20 cellular contexts compared by ENCODE assay signal in genomic region chr1:37951783-37952624, GRCh38. TPM values are rescaled to one million over a fixed set of nuclear protein-coding genes. Genes with fewer than 3 reads are reported as not detected.
A peak's percentile ranks its signal among the peaks of the same experiment; 100 is the strongest.
DNase-seq lines count a peak whose midpoint lies in the region; ATAC-seq, FAIRE-seq and TF ChIP-seq lines count a peak whose summit lies in the region.
"Had no signal": no experiment of that assay in that cellular context is flagged by ENCODE, and none has a peak within 500 bp of the region (broad histone marks: within the 10 kb centered on the region; RNA-seq: fewer than 3 reads in every experiment).

No MANE protein-coding gene starts in this region.

- TF ChIP-seq CTCF in HEK293 (tag by site-specific recombination; IDR thresholded peaks at IDR 0.05) (no peak), K562 (IDR thresholded peaks at IDR 0.05 in 2 of 3, conservative IDR thresholded peaks at IDR 0.05 in 1 of 3; ENCODE audit: insufficient read depth in 2 of 3, low read depth in 1 of 3, low read length in 3 of 3) (no peak)

- peaks cover 1 to 2% of the 10 kb centered on the region in 2 donors for H3K36me3 Mint-ChIP-seq in activated T-cell treated with anti-CD3 and anti-CD28 coated beads, Interleukin-2, amount 50 U/mL, for 72 hours (ENCODE audit: insufficient read depth in 2 of 2)
- peaks cover 7% of the 10 kb centered on the region for H3K36me3 Mint-ChIP-seq in stimulated activated memory B cell treated with anti-CD40 and anti-IgM and Interleukin-4, amounts not matched to agents 10 μg/mL and 1 μg/mL and 100 μg/mL, for 72 hours

- H3K4me2 ChIP-seq in K562 (ENCODE audit: insufficient read depth, low read length), result no peak overlapping the region
- H3K4me2 ChIP-seq: A549, SK-N-SH had no signal

- H3K4me3 Mint-ChIP-seq in activated T-cell treated with anti-CD3 and anti-CD28 coated beads, Interleukin-2, amount 50 U/mL, for 72 hours, result no peak overlapping the region
- H3K4me3 Mint-ChIP-seq in stimulated activated memory B cell treated with anti-CD40 and anti-IgM and Interleukin-4, amounts not matched to agents 10 μg/mL and 1 μg/mL and 100 μg/mL, for 72 hours, result no peak overlapping the region
- H3K4me3 Mint-ChIP-seq: H9 had no signal

- no peaks in the 10 kb centered on the region for H3K27me3 Mint-ChIP-seq in activated T-cell treated with anti-CD3 and anti-CD28 coated beads, Interleukin-2, amount 50 U/mL, for 72 hours (ENCODE audit: low read depth)
- no peaks in the 10 kb centered on the region for H3K27me3 Mint-ChIP-seq in stimulated activated memory B cell treated with anti-CD40 and anti-IgM and Interleukin-4, amounts not matched to agents 10 μg/mL and 1 μg/mL and 100 μg/mL, for 72 hours

- POLR2A ChIA-PET in HEK293 (lab: Yijun Ruan, JAX) (interaction anchor here (4.1 kb wide), 1 partner anchor 20 kb away, joined by 16 read pairs; no protein-coding TSS in a partner anchor), K562 (lab: Yijun Ruan, JAX) (interaction anchor here (1.1 kb wide), 1 partner anchor 16 kb away, joined by 3 read pairs; no protein-coding TSS in a partner anchor)

- no peaks in the 10 kb centered on the region for H3K79me2 ChIP-seq in K562 (ENCODE audit: control insufficient read depth, insufficient read depth, low read length)

- no peak overlapping the region for H3K27ac ChIP-seq in HEK293 (ENCODE audit: extremely low read depth, low read depth, low read length)
- no peak overlapping the region for H3K27ac ChIP-seq in K562 (ENCODE audit: extremely low read depth, low read depth, low read length)
- H3K27ac ChIP-seq: A549, C4-2B had no signal

- no peak overlapping the region for H3K27ac Mint-ChIP-seq in activated T-cell treated with anti-CD3 and anti-CD28 coated beads, Interleukin-2, amount 50 U/mL, for 72 hours
- H3K27ac Mint-ChIP-seq in stimulated activated memory B cell treated with anti-CD40 and anti-IgM and Interleukin-4, amounts not matched to agents 10 μg/mL and 1 μg/mL and 100 μg/mL, for 72 hours, result peak overlapping the region; percentile 74

- FAIRE-seq in K562 (lab: Jason Lieb, UNC), result no peak
- FAIRE-seq: A549 had no signal

- no peak for TF ChIP-seq EP300 in K562 (IDR thresholded peaks at IDR 0.05; ENCODE audit: low read length)

- TF ChIP-seq RAD21 in K562 (CRISPR knock-in tag; conservative IDR thresholded peaks at IDR 0.05 in 1 of 2, IDR thresholded peaks at IDR 0.05 in 1 of 2), result no peak

- no peaks in the 10 kb centered on the region for H3K9me3 ChIP-seq in HEK293 (ENCODE audit: control insufficient read depth, insufficient read depth, low read depth, low read length)
- no peaks in the 10 kb centered on the region for H3K9me3 ChIP-seq in K562 (replicated peaks; ENCODE audit: control insufficient read depth, insufficient read depth, low read depth, low read length)
- H3K9me3 ChIP-seq: A549, SK-N-SH had no signal

- H2AFZ ChIP-seq in K562 (ENCODE audit: low read depth, low read length), result no peak overlapping the region

- peak; percentile 26 to 36 for ATAC-seq in activated T-cell treated with anti-CD3 and anti-CD28 coated beads, Interleukin-2, amount 50 U/mL, for 72 hours (replicated peaks in 1 of 2)
- no peak for ATAC-seq in K562
- peak; percentile 60 for ATAC-seq in stimulated activated memory B cell treated with anti-CD40 and anti-IgM and Interleukin-4, amounts not matched to agents 10 μg/mL and 1 μg/mL and 100 μg/mL, for 72 hours
- ATAC-seq: A549 had no signal

- 0 out of 4 replicates have a peak overlapping the region, but pooled peaks of 1 of the 2 experiments have one; percentile 6 for H3K9ac ChIP-seq in K562 (ENCODE audit: insufficient read depth in 1 of 2, low read depth in 2 of 2, low read length in 2 of 2)
- H3K9ac ChIP-seq: SK-N-SH had no signal

- DNase-seq in activated T-cell treated with anti-CD3 and anti-CD28 coated beads, Interleukin-2, amount 50 U/mL, for 72 hours, result no peak
- DNase-seq in activated T-cell treated with anti-CD3 and anti-CD28 coated beads, Interleukin-2, amount 50 U/mL, for 48 hours, result no peak
- no peak for DNase-seq in K562 (ENCODE audit: extremely low read depth in 1 of 4, low spot score in 3 of 4)
- no peak for DNase-seq in NCI-H2196 treated with DMSO at 0.1 percent for 48 hours (lab: John Stamatoyannopoulos, UW; ENCODE audit: unreplicated experiment)
- DNase-seq in GM03348 (ENCODE audit: low spot score), result no peak
- DNase-seq in Ammon's horn (ENCODE audit: low spot score), result no peak
- DNase-seq: COR-L47, DMS 273 treated with DMSO at 0.1 percent for 48 hours, DND-41, H9, KBM-7, NCI-H1105, NCI-H2081 treated with DMSO at 0.1 percent for 48 hours, OCI-M1, SHP77 treated with DMSO at 0.1 percent for 48 hours, SK-N-SH had no signal

- H3K4me3 ChIP-seq in HEK293 (ENCODE audit: low read depth, low read length) (no peak overlapping the region), K562 (no peak overlapping the region)
- H3K4me3 ChIP-seq: A549 had no signal

- no peak for TF ChIP-seq POLR2A in K562 (conservative IDR thresholded peaks at IDR 0.05)

- H4K20me1 ChIP-seq in K562 (replicated peaks; ENCODE audit: control insufficient read depth, insufficient read depth, low read length), result 0 out of 2 replicates have a peak, but pooled peaks cover 3% of the 10 kb centered on the region

- no peaks in the 10 kb centered on the region for H3K9me1 ChIP-seq in K562 (ENCODE audit: control insufficient read depth, insufficient read depth, low read length)

- CTCF ChIA-PET in HEK293 (lab: Yijun Ruan, JAX), result interaction anchor here (1.9 kb wide), 1 partner anchor 16 kb away, joined by 6 read pairs; no protein-coding TSS in a partner anchor
- CTCF ChIA-PET in K562 (lab: Yijun Ruan, JAX; ENCODE audit: low intra/inter-chr PET ratio), result no interaction called here

- no peaks in the 10 kb centered on the region for H3K27me3 ChIP-seq in K562 (ENCODE audit: control insufficient read depth in 2 of 2, insufficient read depth in 2 of 2, low read length in 2 of 2)

- H3K36me3 ChIP-seq in HEK293 (ENCODE audit: control insufficient read depth in 2 of 2, insufficient read depth in 1 of 2, low read length in 2 of 2) (peaks cover 3 to 12% of the 10 kb centered on the region in 2 experiments; a peak in 2 of 3 replicates), K562 (ENCODE audit: control insufficient read depth, insufficient read depth, low read length) (peaks cover 2% of the 10 kb centered on the region; the same call in 2 of the 3 replicates)

- peaks cover 23% of the 10 kb centered on the region for H3K4me1 Mint-ChIP-seq in activated T-cell treated with anti-CD3 and anti-CD28 coated beads, Interleukin-2, amount 50 U/mL, for 72 hours (ENCODE audit: low read depth)
- H3K4me1 Mint-ChIP-seq in stimulated activated memory B cell treated with anti-CD40 and anti-IgM and Interleukin-4, amounts not matched to agents 10 μg/mL and 1 μg/mL and 100 μg/mL, for 72 hours, result peaks cover 44% of the 10 kb centered on the region

- H3K9me3 Mint-ChIP-seq in activated T-cell treated with anti-CD3 and anti-CD28 coated beads, Interleukin-2, amount 50 U/mL, for 72 hours, result no peaks in the 10 kb centered on the region
- no peaks in the 10 kb centered on the region for H3K9me3 Mint-ChIP-seq in stimulated activated memory B cell treated with anti-CD40 and anti-IgM and Interleukin-4, amounts not matched to agents 10 μg/mL and 1 μg/mL and 100 μg/mL, for 72 hours
- H3K9me3 Mint-ChIP-seq: H9 had no signal

- intact Hi-C loops in K562 (cut with micrococcal nuclease), result no loop called here

- 45% methylated on average over 4 of the region's 4 CpGs for WGBS in K562 (ENCODE audit: insufficient coverage, low coverage, missing lambda C conversion rate)

- no peaks in the 10 kb centered on the region for H3K4me1 ChIP-seq in HEK293 (ENCODE audit: control insufficient read depth, insufficient read depth, low read length)
- H3K4me1 ChIP-seq in K562 (replicated peaks in 1 of 2; ENCODE audit: control insufficient read depth in 2 of 2, insufficient read depth in 2 of 2, low read length in 2 of 2), result peaks cover 5 to 10% of the 10 kb centered on the region in 2 experiments; a peak in 3 of 5 replicates

- BruUV-seq in K562 (replicated peaks; lab: Mats Ljungman, UMichigan), result no TSS peak

- in situ Hi-C loops in K562 (cut with MboI), result no loop called here

RNA-seq across cellular contexts. Expression of gene INPP5B, which starts 5.2 kb away (rescaled TPM):
- total RNA-seq in activated T-cell treated with anti-CD3 and anti-CD28 coated beads, Interleukin-2, amount 50 U/mL, for 72 hours, result 10 to 100 TPM; 44.7 to 53.6 TPM
- total RNA-seq in K562 (2011; cell fraction: chromatin; rRNA removed; ENCODE audit: low replicate concordance), result 143 and 150 TPM in 2 replicates
- total RNA-seq in K562 (2011; cell fraction: nucleolus; rRNA removed), result 71.7 and 79.2 TPM in 2 replicates
- 90.1 and 108 TPM in 2 replicates for total RNA-seq in K562 (2011; cell fraction: nucleoplasm; rRNA removed)
- total RNA-seq in K562 (2014; rRNA removed), result 25.2 and 33.7 TPM in 2 replicates
- 26.3 and 27.9 TPM in 2 replicates for total RNA-seq in K562 (2014; rRNA removed; fragmentation: Illumina TruSeq; extraction: Trizol)
- total RNA-seq in K562 (2015; rRNA removed; fragmentation: Illumina TruSeq; extraction: Trizol), result 22.2 and 23.6 TPM in 2 replicates
- 27.8 and 28.7 TPM in 2 replicates for total RNA-seq in K562 (2021)
- 20.9 and 27.8 TPM in 2 replicates for polyA plus RNA-seq in K562 (2011; rRNA removed)
- polyA plus RNA-seq in K562 (2011; cell fraction: cytosol; rRNA removed), result 13.6 and 20.1 TPM in 2 replicates
- polyA plus RNA-seq in K562 (2011; cell fraction: nucleus; rRNA removed), result 33.3 and 37.6 TPM in 2 replicates
- 10.8 and 18.4 TPM in 2 replicates for polyA plus RNA-seq in K562 (2012)
- 19.7 and 19.8 TPM in 2 replicates for polyA plus RNA-seq in K562 (2014; fragmentation: Illumina TruSeq; extraction: Trizol)
- polyA plus RNA-seq in K562 (2014; fragmentation: Nextera tagmentation; extraction: Ambion mirVana), result 10 to 100 TPM; 14.1 to 16.5 TPM
- polyA plus RNA-seq in K562 (2014; rRNA removed), result 18.5 and 20.9 TPM in 2 replicates
- 43.4 and 44.7 TPM in 2 replicates for polyA minus RNA-seq in K562 (2011; rRNA and poly(A)+ RNA removed)
- 23.4 and 25.6 TPM in 2 replicates for polyA minus RNA-seq in K562 (2011; cell fraction: cytosol; rRNA and poly(A)+ RNA removed)
- polyA minus RNA-seq in K562 (2011; cell fraction: nucleus; rRNA and poly(A)+ RNA removed), result 26.3 and 44.0 TPM in 2 replicates

RNA-seq across cellular contexts. Expression of gene SF3A3, which starts 37.8 kb away (rescaled TPM):
- total RNA-seq in activated T-cell treated with anti-CD3 and anti-CD28 coated beads, Interleukin-2, amount 50 U/mL, for 72 hours, result 10 to 100 TPM; 67.9 to 81.4 TPM
- total RNA-seq in K562 (2011; cell fraction: chromatin; rRNA removed; ENCODE audit: low replicate concordance), result 120 and 207 TPM in 2 replicates
- 64.9 and 65.3 TPM in 2 replicates for total RNA-seq in K562 (2011; cell fraction: nucleolus; rRNA removed)
- 96.5 and 110 TPM in 2 replicates for total RNA-seq in K562 (2011; cell fraction: nucleoplasm; rRNA removed)
- 237 and 305 TPM in 2 replicates for total RNA-seq in K562 (2014; rRNA removed)
- total RNA-seq in K562 (2014; rRNA removed; fragmentation: Illumina TruSeq; extraction: Trizol), result 303 and 319 TPM in 2 replicates
- total RNA-seq in K562 (2015; rRNA removed; fragmentation: Illumina TruSeq; extraction: Trizol), result 348 and 384 TPM in 2 replicates
- total RNA-seq in K562 (2021), result 177 and 184 TPM in 2 replicates
- 131 and 193 TPM in 2 replicates for polyA plus RNA-seq in K562 (2011; rRNA removed)
- 44.6 and 75.3 TPM in 2 replicates for polyA plus RNA-seq in K562 (2011; cell fraction: cytosol; rRNA removed)
- 44.8 and 71.7 TPM in 2 replicates for polyA plus RNA-seq in K562 (2011; cell fraction: nucleus; rRNA removed)
- 105 and 258 TPM in 2 replicates for polyA plus RNA-seq in K562 (2012)
- polyA plus RNA-seq in K562 (2014; fragmentation: Illumina TruSeq; extraction: Trizol), result 305 and 350 TPM in 2 replicates
- polyA plus RNA-seq in K562 (2014; fragmentation: Nextera tagmentation; extraction: Ambion mirVana), result 100 to 1,000 TPM; 197 to 467 TPM
- 237 and 245 TPM in 2 replicates for polyA plus RNA-seq in K562 (2014; rRNA removed)
- polyA minus RNA-seq in K562 (2011; rRNA and poly(A)+ RNA removed), result 201 and 210 TPM in 2 replicates
- 101 and 121 TPM in 2 replicates for polyA minus RNA-seq in K562 (2011; cell fraction: cytosol; rRNA and poly(A)+ RNA removed)
- 39.4 and 86.4 TPM in 2 replicates for polyA minus RNA-seq in K562 (2011; cell fraction: nucleus; rRNA and poly(A)+ RNA removed)

RNA-seq across cellular contexts. Expression of gene FHL3, which starts 53.3 kb away (rescaled TPM):
- 10 to 100 TPM; 32.7 to 34.5 TPM for total RNA-seq in activated T-cell treated with anti-CD3 and anti-CD28 coated beads, Interleukin-2, amount 50 U/mL, for 72 hours
- 89.8 and 202 TPM in 2 replicates for total RNA-seq in K562 (2011; cell fraction: chromatin; rRNA removed; ENCODE audit: low replicate concordance)
- 99.7 and 116 TPM in 2 replicates for total RNA-seq in K562 (2011; cell fraction: nucleolus; rRNA removed)
- total RNA-seq in K562 (2011; cell fraction: nucleoplasm; rRNA removed), result 98.0 and 139 TPM in 2 replicates
- total RNA-seq in K562 (2014; rRNA removed), result 55.7 and 80.3 TPM in 2 replicates
- total RNA-seq in K562 (2014; rRNA removed; fragmentation: Illumina TruSeq; extraction: Trizol), result 22.6 and 27.7 TPM in 2 replicates
- 34.1 and 35.1 TPM in 2 replicates for total RNA-seq in K562 (2015; rRNA removed; fragmentation: Illumina TruSeq; extraction: Trizol)
- total RNA-seq in K562 (2021), result 123 and 144 TPM in 2 replicates
- polyA plus RNA-seq in K562 (2011; rRNA removed), result 14.8 and 18.9 TPM in 2 replicates
- polyA plus RNA-seq in K562 (2011; cell fraction: cytosol; rRNA removed), result 31.0 and 53.9 TPM in 2 replicates
- polyA plus RNA-seq in K562 (2011; cell fraction: nucleus; rRNA removed), result 58.4 and 84.8 TPM in 2 replicates
- 76.0 and 140 TPM in 2 replicates for polyA plus RNA-seq in K562 (2012)
- 117 and 145 TPM in 2 replicates for polyA plus RNA-seq in K562 (2014; fragmentation: Illumina TruSeq; extraction: Trizol)
- polyA plus RNA-seq in K562 (2014; fragmentation: Nextera tagmentation; extraction: Ambion mirVana), result 1 to 10 TPM; 6.1 to 8.0 TPM
- 56.7 and 61.4 TPM in 2 replicates for polyA plus RNA-seq in K562 (2014; rRNA removed)
- polyA minus RNA-seq in K562 (2011; rRNA and poly(A)+ RNA removed), result 26.4 and 29.9 TPM in 2 replicates
- polyA minus RNA-seq in K562 (2011; cell fraction: cytosol; rRNA and poly(A)+ RNA removed), result 46.4 and 60.9 TPM in 2 replicates
- 41.9 and 46.1 TPM in 2 replicates for polyA minus RNA-seq in K562 (2011; cell fraction: nucleus; rRNA and poly(A)+ RNA removed)
